8 cellular contexts compared by ENCODE assay signal in the genomic region with DNA sequence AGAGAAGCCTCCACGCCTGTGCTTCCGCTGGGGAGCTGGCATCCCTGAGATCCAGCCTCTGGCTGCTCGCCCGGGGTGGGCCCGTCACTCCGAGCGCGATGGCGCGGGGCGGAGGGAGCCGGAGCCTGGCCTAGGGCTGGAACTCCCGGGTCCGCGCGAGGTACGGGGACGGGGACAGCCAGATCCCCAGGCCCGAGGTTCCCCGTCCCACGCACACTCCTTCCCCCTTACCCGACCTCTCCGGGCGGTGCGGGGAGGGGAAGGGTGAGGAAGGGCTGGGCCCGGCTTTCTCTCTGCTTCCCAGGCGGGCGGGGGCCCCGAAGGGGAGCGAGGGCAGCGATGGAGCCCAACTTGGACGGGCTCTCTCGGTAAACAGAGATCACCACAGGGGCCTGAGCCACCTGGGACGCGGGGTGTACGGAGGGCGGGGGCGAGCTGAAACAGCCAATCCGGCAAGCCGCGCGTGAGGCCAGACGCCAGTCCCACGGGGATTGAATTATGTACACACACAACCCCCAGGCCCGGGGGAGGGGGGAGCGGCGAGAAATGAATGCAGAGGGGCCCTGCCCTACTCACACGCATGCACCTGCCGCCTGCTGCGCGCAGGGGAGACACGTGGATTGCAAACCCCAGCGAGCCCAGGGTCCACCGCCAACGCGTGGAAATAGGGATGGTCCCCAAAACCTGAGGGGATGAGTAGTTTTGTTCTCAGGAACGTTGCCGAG. TPM values are rescaled to one million over a fixed set of nuclear protein-coding genes. Genes with fewer than 3 reads are reported as not detected.
DNase-seq lines count a peak whose midpoint lies in the region; ATAC-seq and TF ChIP-seq lines count a peak whose summit lies in the region.

Gene SLC16A11, minus strand, starts transcription at position 549 of the 725 bp plus-strand sequence. CDS start 579 bp downstream, outside the sequence.

- DNase-seq in AG10803 (ENCODE audit: low read depth) (peak; percentile 25), IMR-90 (peak; percentile 21), fibroblast of pulmonary artery (ENCODE audit: low read depth) (peak; percentile 52), osteoblast (ENCODE audit: insufficient read length, low spot score, missing footprints) (peak; percentile 90)
- no peak for DNase-seq in activated CD8-positive, alpha-beta T cell treated with anti-CD3 and anti-CD28 coated beads, Interleukin-2, amount 10 ng/mL, durations not matched to agents 7 days and 5 days

- no peak within 1 kb of the TSS for H3K14ac ChIP-seq in IMR-90 (replicated peaks; ENCODE audit: low read depth, low read length)

- H3K79me1 ChIP-seq in IMR-90 (ENCODE audit: low read depth in 1 of 2, low read length in 2 of 2): no peaks in the 10 kb centered on the region

- peak within 1 kb of the TSS; percentile 56 for H2AK9ac ChIP-seq in IMR-90 (replicated peaks; ENCODE audit: low read depth, low read length, poor library complexity)

- no peaks in the 10 kb centered on the region for H3K9me3 Mint-ChIP-seq in activated CD8-positive, alpha-beta T cell treated with anti-CD3 and anti-CD28 coated beads, Interleukin-2, amount 10 ng/mL, durations not matched to agents 7 days and 5 days (ENCODE audit: insufficient read depth)

- POLR2A ChIA-PET in IMR-90 (lab: Charles Lee; ENCODE audit: unreplicated experiment): no interaction called here
- POLR2A ChIA-PET in activated CD8-positive, alpha-beta T cell treated with anti-CD3 and anti-CD28 coated beads, Interleukin-2, amount 10 ng/mL, durations not matched to agents 7 days and 5 days (lab: Charles Lee): interaction anchor here (1.5 kb wide), 1 partner anchor 8 kb away, joined by 5 read pairs; the partner anchor contains the start of gene SLC16A13

- no peak for TF ChIP-seq RAD21 in IMR-90 (IDR thresholded peaks at IDR 0.05; ENCODE audit: low read length)

- H3K9me3 ChIP-seq in IMR-90 (ENCODE audit: control insufficient read depth, insufficient read depth, low read length) (no peaks in the 10 kb centered on the region), osteoblast (ENCODE audit: low read depth, low read length) (no peaks in the 10 kb centered on the region)

- no TSS peak for BruUV-seq in IMR-90 (replicated peaks; lab: Mats Ljungman, UMichigan)

- CTCF ChIA-PET in IMR-90 (lab: Yijun Ruan, JAX): interaction anchor here (0.6 kb wide), 1 partner anchor 356 kb away, joined by 3 read pairs; no protein-coding TSS in a partner anchor
- CTCF ChIA-PET in activated CD8-positive, alpha-beta T cell treated with anti-CD3 and anti-CD28 coated beads, Interleukin-2, amount 10 ng/mL, durations not matched to agents 7 days and 5 days (lab: Charles Lee): interaction anchor here (2.8 to 13.6 kb wide), 3 partner anchors 23 to 134 kb away, joined by 12 to 395 read pairs (median 31); no protein-coding TSS in a partner anchor

- dilution Hi-C loops in IMR-90 (cut with HindIII; ENCODE audit: low sequenced_read_pairs, unreplicated experiment): no loop called here

- peak; percentile 42 for ATAC-seq in IMR-90 (ENCODE audit: low read depth)
- peak; percentile 6 for ATAC-seq in activated CD8-positive, alpha-beta T cell treated with anti-CD3 and anti-CD28 coated beads, Interleukin-2, amount 10 ng/mL, durations not matched to agents 7 days and 5 days
- ATAC-seq in GM18870 (IDR thresholded peaks at IDR 0.05; ENCODE audit: unreplicated experiment): no peak
- ATAC-seq in HG03135 (IDR thresholded peaks at IDR 0.05; ENCODE audit: unreplicated experiment): no peak
- ATAC-seq in HG03045 (IDR thresholded peaks at IDR 0.05; ENCODE audit: unreplicated experiment): no peak

- H3K27me3 ChIP-seq in IMR-90 (ENCODE audit: control insufficient read depth, insufficient read depth, low read length) (peaks cover 29% of the 10 kb centered on the region), osteoblast (ENCODE audit: insufficient read depth, low read length) (peaks cover 38% of the 10 kb centered on the region)

- peaks cover 8% of the 10 kb centered on the region for H3K27me3 Mint-ChIP-seq in activated CD8-positive, alpha-beta T cell treated with anti-CD3 and anti-CD28 coated beads, Interleukin-2, amount 10 ng/mL, durations not matched to agents 7 days and 5 days (ENCODE audit: low read depth)

- H3K27ac ChIP-seq in IMR-90 (ENCODE audit: insufficient read depth, low read length): no peak within 1 kb of the TSS
- H3K27ac ChIP-seq in osteoblast (ENCODE audit: low read depth, low read length): no peak within 1 kb of the TSS

- no peak within 1 kb of the TSS for H2BK5ac ChIP-seq in IMR-90 (ENCODE audit: low read depth, low read length, poor library complexity, severe bottlenecking)

- H3K36me3 ChIP-seq in IMR-90 (ENCODE audit: control insufficient read depth, insufficient read depth, low read length) (no peaks in the 10 kb centered on the region), osteoblast (ENCODE audit: insufficient read depth, low read length) (no peaks in the 10 kb centered on the region)

- H2BK20ac ChIP-seq in IMR-90 (ENCODE audit: low read depth, low read length): no peak within 1 kb of the TSS

- TF ChIP-seq POLR2A in IMR-90 (IDR thresholded peaks at IDR 0.05; ENCODE audit: low read depth, low read length): no peak

- H3K4me1 Mint-ChIP-seq in activated CD8-positive, alpha-beta T cell treated with anti-CD3 and anti-CD28 coated beads, Interleukin-2, amount 10 ng/mL, durations not matched to agents 7 days and 5 days (ENCODE audit: low read depth): peaks cover 48% of the 10 kb centered on the region

- H3K79me2 ChIP-seq in osteoblast (ENCODE audit: insufficient read depth, low read length): no peaks in the 10 kb centered on the region

- H3K4ac ChIP-seq in IMR-90 (ENCODE audit: low read depth, low read length): no peak within 1 kb of the TSS

- peak within 1 kb of the TSS; percentile 53 for H3K4me3 ChIP-seq in AG10803 (ENCODE audit: low read length)
- H3K4me3 ChIP-seq in IMR-90 (ENCODE audit: insufficient read depth, low read depth, low read length): peak within 1 kb of the TSS; percentile 33
- peak within 1 kb of the TSS; percentile 50 for H3K4me3 ChIP-seq in fibroblast of pulmonary artery (replicated peaks; ENCODE audit: low read depth, low read length)
- H3K4me3 ChIP-seq in osteoblast (ENCODE audit: insufficient read depth, low read length): peak within 1 kb of the TSS; percentile 63

- H2BK15ac ChIP-seq in IMR-90 (ENCODE audit: low read depth, low read length): no peak within 1 kb of the TSS

- no peak within 1 kb of the TSS for H2AK5ac ChIP-seq in IMR-90 (ENCODE audit: low read depth, low read length)

- TF ChIP-seq CTCF in AG10803 (conservative IDR thresholded peaks at IDR 0.05; ENCODE audit: low read length) (no peak), IMR-90 (conservative IDR thresholded peaks at IDR 0.05; ENCODE audit: low read depth, low read length) (no peak), fibroblast of pulmonary artery (IDR thresholded peaks at IDR 0.05; ENCODE audit: low read length, missing control alignments) (no peak), osteoblast (IDR thresholded peaks at IDR 0.05; ENCODE audit: extremely low read depth, low read depth, low read length) (no peak)

- H3K56ac ChIP-seq in IMR-90 (ENCODE audit: extremely low read depth, insufficient read depth, low read length): no peak within 1 kb of the TSS

- H3K27ac Mint-ChIP-seq in activated CD8-positive, alpha-beta T cell treated with anti-CD3 and anti-CD28 coated beads, Interleukin-2, amount 10 ng/mL, durations not matched to agents 7 days and 5 days: peak within 1 kb of the TSS; percentile 57

- H2AFZ ChIP-seq in IMR-90 (replicated peaks; ENCODE audit: low read length, poor library complexity) (peak within 1 kb of the TSS; percentile 89), osteoblast (ENCODE audit: low read length) (peak within 1 kb of the TSS; percentile 51)

- no peak within 1 kb of the TSS for H2BK120ac ChIP-seq in IMR-90 (ENCODE audit: low read depth, low read length)

- H4K8ac ChIP-seq in IMR-90 (ENCODE audit: low read depth in 2 of 2, low read length in 2 of 2): peak within 1 kb of the TSS in 1 of 2 experiments; percentile 32; a peak in 1 of 4 replicates

- H3K23ac ChIP-seq in IMR-90 (ENCODE audit: low read depth, low read length): no peak within 1 kb of the TSS

- no peaks in the 10 kb centered on the region for H3K9me1 ChIP-seq in IMR-90 (ENCODE audit: insufficient read depth, low read length)

- intact Hi-C loops in IMR-90 (cut with micrococcal nuclease): loop anchor here (10.0 kb wide), 1 partner anchor 521 kb away; the partner anchor contains the start of gene SENP3

- in situ Hi-C loops in IMR-90 (cut with MboI; ENCODE audit: low sequenced_read_pairs): loop anchor here (10.0 kb wide), 1 partner anchor 261 kb away; the partner anchor contains the start of gene EIF5A

- no peak within 1 kb of the TSS for H3K18ac ChIP-seq in IMR-90 (ENCODE audit: low read depth, low read length)

- H3K4me1 ChIP-seq in IMR-90 (ENCODE audit: control insufficient read depth, insufficient read depth, low read length): peaks cover 6% of the 10 kb centered on the region
- peaks cover 11% of the 10 kb centered on the region for H3K4me1 ChIP-seq in osteoblast (ENCODE audit: insufficient read depth, low read length)

- H3K4me3 Mint-ChIP-seq in activated CD8-positive, alpha-beta T cell treated with anti-CD3 and anti-CD28 coated beads, Interleukin-2, amount 10 ng/mL, durations not matched to agents 7 days and 5 days: peak within 1 kb of the TSS; percentile 58

- H4K20me1 ChIP-seq in IMR-90 (ENCODE audit: insufficient read depth, low read length) (no peaks in the 10 kb centered on the region), osteoblast (ENCODE audit: insufficient read depth, low read length) (no peaks in the 10 kb centered on the region)

- peak within 1 kb of the TSS; percentile 65 for H3K4me2 ChIP-seq in IMR-90 (ENCODE audit: low read depth, low read length)
- H3K4me2 ChIP-seq in osteoblast (ENCODE audit: insufficient read depth, low read length): peak within 1 kb of the TSS; percentile 78

- H4K5ac ChIP-seq in IMR-90 (ENCODE audit: low read depth, low read length): no peak within 1 kb of the TSS

- no peak within 1 kb of the TSS for H3K9ac ChIP-seq in IMR-90 (ENCODE audit: low read depth, low read length)

- H4K91ac ChIP-seq in IMR-90 (ENCODE audit: insufficient read depth, low read depth, low read length): no peak within 1 kb of the TSS

- H3K36me3 Mint-ChIP-seq in activated CD8-positive, alpha-beta T cell treated with anti-CD3 and anti-CD28 coated beads, Interleukin-2, amount 10 ng/mL, durations not matched to agents 7 days and 5 days (ENCODE audit: low read depth): peaks cover 11% of the 10 kb centered on the region

- no CpG with 5 or more reads among the region's 58 CpGs for WGBS in IMR-90 (ENCODE audit: extremely low coverage in 2 of 2, insufficient read length in 1 of 2), 2 experiments

RNA-seq across cellular contexts. Expression of gene SLC16A11, which starts in this region (rescaled TPM):
- total RNA-seq in IMR-90 (2012; rRNA removed) (not detected in 2 replicates), osteoblast (0.29 and 0.36 TPM in 2 replicates)
- polyA plus RNA-seq in IMR-90 (2012; rRNA removed): not detected in 2 replicates
- 0.07 TPM in 1 of 2 replicates, not detected in the other for polyA plus RNA-seq in IMR-90 (2012; cell fraction: cytosol; rRNA removed)
- 0.08 and 0.35 TPM in 2 replicates for polyA plus RNA-seq in IMR-90 (2012; cell fraction: nucleus; rRNA removed; ENCODE audit: low replicate concordance)
- total RNA-seq in activated CD8-positive, alpha-beta T cell treated with anti-CD3 and anti-CD28 coated beads, Interleukin-2, amount 10 ng/mL, durations not matched to agents 7 days and 5 days: under 1 TPM; 0.34 to 0.39 TPM

Comparison
In these comparisons a context has a peak if more than half of its experiments do, and no peak if none do; other contexts are left out.
1. Peak in DNase-seq, ATAC-seq, H3K4me3 ChIP-seq and H3K4me2 ChIP-seq in IMR-90; RNA of the gene not detected or under 1 TPM.
2. Peak in ATAC-seq in activated CD8-positive, alpha-beta T cell treated with anti-CD3 and anti-CD28 coated beads, Interleukin-2, amount 10 ng/mL, durations not matched to agents 7 days and 5 days; RNA of the gene not detected or under 1 TPM.
3. Peak in DNase-seq, H3K4me3 ChIP-seq and H3K4me2 ChIP-seq in osteoblast; RNA of the gene not detected or under 1 TPM.